15 cellular contexts compared by ENCODE assay signal in the genomic region with DNA sequence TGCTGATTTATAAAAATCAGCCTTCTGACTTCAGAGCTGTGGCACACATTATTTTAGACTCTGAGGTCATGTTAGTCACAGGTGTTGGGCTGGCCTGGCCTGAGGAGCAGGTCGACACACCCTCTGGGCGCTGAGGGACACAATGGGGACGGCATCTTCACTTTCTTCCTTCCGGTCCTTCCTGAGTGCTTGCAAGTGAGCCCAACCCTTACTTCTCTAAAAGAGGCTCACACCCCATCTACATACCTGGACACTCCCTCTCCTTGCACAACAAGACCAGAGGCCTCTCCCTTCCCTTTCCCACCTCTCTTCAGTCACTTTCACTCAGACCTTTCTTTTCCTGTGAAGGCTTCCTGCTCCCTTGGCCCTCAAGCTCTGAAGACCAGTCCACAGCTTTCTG.
DNase-seq lines count a peak whose midpoint lies in the region; TF ChIP-seq lines count a peak whose summit lies in the region.
"Had no signal": no experiment of that assay in that cellular context is flagged by ENCODE, and none has a peak within 500 bp of the region (broad histone marks: within the 10 kb centered on the region; RNA-seq: fewer than 3 reads in every experiment).

No MANE protein-coding gene starts in this region.

- H3K27me3 ChIP-seq in esophagus (ENCODE audit: control insufficient read depth in 1 of 2, insufficient read depth in 2 of 2, low read length in 2 of 2): no peaks in the 10 kb centered on the region
- H3K27me3 ChIP-seq in smooth muscle cell (ENCODE audit: low read depth): no peaks in the 10 kb centered on the region
- H3K27me3 ChIP-seq: right atrium auricular region, tibial artery had no signal

- WGBS in esophagus, 2 donors: 55 to 62% methylated on average over 4 of the region's 4 CpGs
- WGBS in smooth muscle cell (ENCODE audit: low lambda C conversion rate): 81% methylated on average over 4 of the region's 4 CpGs

- TF ChIP-seq CTCF in RWPE1 (conservative IDR thresholded peaks at IDR 0.05; ENCODE audit: low read depth): no peak
- no peak for TF ChIP-seq CTCF in smooth muscle cell (IDR thresholded peaks at IDR 0.05; ENCODE audit: borderline replicate concordance, insufficient read depth, poor library complexity, severe bottlenecking)

- H3K9ac ChIP-seq in smooth muscle cell (ENCODE audit: low read depth): no peak overlapping the region

- peaks cover 10% of the 10 kb centered on the region for H3K79me2 ChIP-seq in smooth muscle cell (ENCODE audit: low read depth)

- peaks cover 24% of the 10 kb centered on the region for H3F3A ChIP-seq in smooth muscle cell (ENCODE audit: low read depth)

- H3K4me1 ChIP-seq in esophagus (ENCODE audit: control insufficient read depth in 2 of 2, insufficient read depth in 2 of 2, low read length in 1 of 2) (peaks cover 9 to 17% of the 10 kb centered on the region in 2 donors), smooth muscle cell (ENCODE audit: low read depth) (peaks cover 16% of the 10 kb centered on the region)

- peak overlapping the region; percentile 82 for H3K27ac ChIP-seq in RWPE1
- peak overlapping the region; percentile 78 to 85 for H3K27ac ChIP-seq in esophagus (ENCODE audit: low read depth in 2 of 2, low read length in 1 of 2)
- H3K27ac ChIP-seq in smooth muscle cell (ENCODE audit: low read depth): peak overlapping the region; percentile 99
- H3K27ac ChIP-seq: right atrium auricular region, tibial artery had no signal

- DNase-seq in SIG-M5 treated with dmso at 0.1 percent for 504 hours (lab: John Stamatoyannopoulos, UW; ENCODE audit: unreplicated experiment): peak; percentile 37
- DNase-seq in SIG-M5 (lab: John Stamatoyannopoulos, UW): no peak
- DNase-seq in RWPE1 (ENCODE audit: low spot score): peak; percentile 64
- no peak for DNase-seq in smooth muscle cell (lab: John Stamatoyannopoulos, UW; ENCODE audit: unreplicated experiment)
- no peak for DNase-seq in COLO668 (lab: John Stamatoyannopoulos, UW; ENCODE audit: unreplicated experiment)
- no peak for DNase-seq in activated naive CD4-positive, alpha-beta T cell treated with Interleukin-2 at 50 U/mL for 16 hours
- no peak for DNase-seq in NCI-H2029 treated with DMSO at 0.1 percent for 48 hours (lab: John Stamatoyannopoulos, UW)
- DNase-seq: activated T-cell treated with anti-CD3 and anti-CD28 coated beads, Interleukin-2, amount 50 U/mL, for 48 hours; DMS 273 treated with DMSO at 0.1 percent for 48 hours; H7; KG1; NCI-H2081 had no signal

- no peak overlapping the region for H2AFZ ChIP-seq in smooth muscle cell (ENCODE audit: low read depth)

- H3K4me3 ChIP-seq in esophagus (ENCODE audit: low read depth in 1 of 2, low read length in 2 of 2) (no peak overlapping the region), smooth muscle cell (no peak overlapping the region)
- H3K4me3 ChIP-seq: right atrium auricular region, tibial artery had no signal

- POLR2A ChIA-PET in RWPE1 (lab: Yijun Ruan, JAX; ENCODE audit: low non-redundant PET): no interaction called here

- H3K4me2 ChIP-seq in smooth muscle cell: peak overlapping the region; percentile 42

- H3K9me3 ChIP-seq in esophagus (ENCODE audit: control insufficient read depth in 2 of 2, insufficient read depth in 1 of 2, low read depth in 1 of 2, low read length in 1 of 2) (no peaks in the 10 kb centered on the region), smooth muscle cell (replicated peaks; ENCODE audit: low read depth) (no peaks in the 10 kb centered on the region)
- H3K9me3 ChIP-seq: right atrium auricular region, tibial artery had no signal

- H4K20me1 ChIP-seq in smooth muscle cell (ENCODE audit: low read depth): no peaks in the 10 kb centered on the region

- CTCF ChIA-PET in RWPE1 (lab: Yijun Ruan, JAX): interaction anchor here (0.6 to 0.7 kb wide), 3 partner anchors 11 to 399 kb away, joined by 3 to 4 read pairs (median 4); no protein-coding TSS in a partner anchor

- no peaks in the 10 kb centered on the region for H3K36me3 ChIP-seq in esophagus (ENCODE audit: control insufficient read depth in 2 of 2, insufficient read depth in 2 of 2, low read length in 1 of 2)
- no peaks in the 10 kb centered on the region for H3K36me3 ChIP-seq in smooth muscle cell (ENCODE audit: low read depth)
- H3K36me3 ChIP-seq: right atrium auricular region, tibial artery had no signal

Comparison
In these comparisons a context has a peak if more than half of its experiments do, and no peak if none do; other contexts are left out.
1. DNase-seq: peak in SIG-M5 treated with dmso at 0.1 percent for 504 hours (single experiment) and RWPE1 (single experiment); none in SIG-M5 (single experiment), smooth muscle cell (single experiment), COLO668 (single experiment), activated naive CD4-positive, alpha-beta T cell treated with Interleukin-2 at 50 U/mL for 16 hours (single experiment) and NCI-H2029 treated with DMSO at 0.1 percent for 48 hours (single experiment).
2. Peak in every context shown above with its lines, with median percentiles within 50 percentile points of each other: H3K27ac ChIP-seq.